25 cellular contexts compared by ENCODE assay signal in the genomic region with DNA sequence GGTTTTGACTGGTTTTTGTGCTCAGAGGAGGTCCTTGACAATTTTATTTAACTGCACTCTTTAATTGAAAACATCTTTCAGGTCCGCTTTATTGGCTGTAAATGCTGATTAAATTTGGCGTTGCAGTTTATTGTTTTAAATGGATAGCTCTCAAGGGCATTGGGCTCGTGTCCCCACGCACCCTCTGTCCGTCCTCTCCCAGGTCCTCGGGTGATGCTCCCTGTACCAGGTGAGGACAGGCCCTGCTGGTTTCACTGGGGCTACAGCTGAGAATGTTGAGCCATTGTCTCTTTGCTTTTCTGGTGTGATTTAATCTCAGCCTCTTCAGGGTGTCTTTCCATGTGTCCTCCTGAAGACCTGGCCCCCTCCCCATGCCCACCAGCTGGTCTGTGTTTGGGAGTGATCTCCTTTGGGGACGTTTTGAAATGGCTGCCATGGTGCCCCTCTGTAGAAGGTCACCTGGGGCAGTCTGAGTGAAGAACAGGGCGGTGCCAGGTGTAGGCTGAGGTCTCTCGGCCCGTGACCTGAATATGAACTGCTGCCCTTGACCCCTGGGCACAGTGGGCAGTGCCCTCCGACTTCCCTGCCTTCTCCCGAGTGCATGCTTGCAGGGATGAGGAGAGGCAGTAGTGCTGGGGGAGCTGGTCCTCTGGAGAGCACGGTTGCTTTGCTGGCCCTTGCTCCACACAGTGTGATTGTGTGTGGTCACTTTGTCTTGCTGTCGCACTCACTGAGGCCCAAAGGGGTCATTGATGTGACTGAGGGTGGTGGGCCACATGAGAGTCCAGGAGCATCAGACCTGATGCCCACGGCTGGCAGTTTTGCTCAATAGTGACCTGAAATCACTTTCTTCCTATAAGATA. TPM values are rescaled to one million over a fixed set of nuclear protein-coding genes. Genes with fewer than 3 reads are reported as not detected.
A peak's percentile ranks its signal among the peaks of the same experiment; 100 is the strongest.
DNase-seq lines count a peak whose midpoint lies in the region; ATAC-seq and TF ChIP-seq lines count a peak whose summit lies in the region.
"Had no signal": no experiment of that assay in that cellular context is flagged by ENCODE, and none has a peak within 500 bp of the region (broad histone marks: within the 10 kb centered on the region; RNA-seq: fewer than 3 reads in every experiment).

No MANE protein-coding gene starts in this region.

- TF ChIP-seq POLR2A in right lobe of liver (IDR thresholded peaks at IDR 0.05): no peak

- H3K36me3 Mint-ChIP-seq in activated naive CD4-positive, alpha-beta T cell treated with anti-CD3 and anti-CD28 coated beads, Interleukin-2, amount 50 U/mL, for 24 hours: peaks cover 27% of the 10 kb centered on the region
- H3K36me3 Mint-ChIP-seq in activated naive CD4-positive, alpha-beta T cell treated with anti-CD3 and anti-CD28 coated beads for 36 hours (ENCODE audit: low read depth): peaks cover 39% of the 10 kb centered on the region
- peaks cover 77% of the 10 kb centered on the region for H3K36me3 Mint-ChIP-seq in endodermal cell (ENCODE audit: low read depth)
- H3K36me3 Mint-ChIP-seq in CD4-positive, alpha-beta T cell (ENCODE audit: low read depth): peaks cover 97% of the 10 kb centered on the region

- H3K4me1 ChIP-seq in endodermal cell (ENCODE audit: control insufficient read depth, insufficient read depth, low read length) (no peaks in the 10 kb centered on the region), right lobe of liver (peaks cover 0 to 28% (median 13%) of the 10 kb centered on the region in 4 donors)
- H3K4me1 ChIP-seq: BLaER1 treated with 17β-estradiol and CSF1 and Interleukin-3, amounts not matched to agents 10 nM and 100 nM; SJCRH30 had no signal

- CTCF ChIA-PET in activated naive CD4-positive, alpha-beta T cell treated with anti-CD3 and anti-CD28 coated beads for 36 hours (lab: Charles Lee): interaction anchor here (1.0 kb wide), 1 partner anchor 13 kb away, joined by 4 read pairs; a partner anchor contains a TSS
- CTCF ChIA-PET in CD4-positive, alpha-beta T cell (lab: Charles Lee): interaction anchor here (2.3 kb wide), 1 partner anchor 15 kb away, joined by 8 read pairs; no protein-coding TSS in a partner anchor

- H3K9me3 ChIP-seq in endodermal cell (ENCODE audit: control insufficient read depth, low read length) (no peaks in the 10 kb centered on the region), right lobe of liver (no peaks in the 10 kb centered on the region)
- H3K9me3 ChIP-seq in CD4-positive, alpha-beta T cell (ENCODE audit: control insufficient read depth, low read length): no peaks in the 10 kb centered on the region
- H3K9me3 ChIP-seq: BLaER1 treated with 17β-estradiol and CSF1 and Interleukin-3, amounts not matched to agents 10 nM and 100 nM; SJCRH30 had no signal

- WGBS in endodermal cell (ENCODE audit: insufficient coverage in 1 of 2, insufficient read length in 1 of 2), 2 experiments: 95 to 98% methylated on average over 7 to 15 of the region's 15 CpGs
- WGBS in right lobe of liver (ENCODE audit: insufficient coverage, low coverage, low lambda C conversion rate, missing lambda C conversion rate): 61% methylated on average over 10 of the region's 15 CpGs

- intact Hi-C loops in activated naive CD4-positive, alpha-beta T cell treated with anti-CD3 and anti-CD28 coated beads for 36 hours (cut with micrococcal nuclease): no loop called here
- intact Hi-C loops in right lobe of liver (cut with DNase I): no loop called here
- intact Hi-C loops in CD4-positive, alpha-beta T cell (cut with DNase I, micrococcal nuclease): no loop called here

- H3K9me3 Mint-ChIP-seq in activated naive CD4-positive, alpha-beta T cell treated with anti-CD3 and anti-CD28 coated beads, Interleukin-2, amount 50 U/mL, for 24 hours: no peaks in the 10 kb centered on the region
- no peaks in the 10 kb centered on the region for H3K9me3 Mint-ChIP-seq in activated naive CD4-positive, alpha-beta T cell treated with anti-CD3 and anti-CD28 coated beads for 36 hours
- no peaks in the 10 kb centered on the region for H3K9me3 Mint-ChIP-seq in endodermal cell
- H3K9me3 Mint-ChIP-seq in CD4-positive, alpha-beta T cell: no peaks in the 10 kb centered on the region
- H3K9me3 Mint-ChIP-seq: CD8-positive, alpha-beta T cell had no signal

- peaks cover 23% of the 10 kb centered on the region for H3K4me1 Mint-ChIP-seq in activated naive CD4-positive, alpha-beta T cell treated with anti-CD3 and anti-CD28 coated beads, Interleukin-2, amount 50 U/mL, for 24 hours
- H3K4me1 Mint-ChIP-seq in activated naive CD4-positive, alpha-beta T cell treated with anti-CD3 and anti-CD28 coated beads for 36 hours (ENCODE audit: low read depth): no peaks in the 10 kb centered on the region
- no peaks in the 10 kb centered on the region for H3K4me1 Mint-ChIP-seq in endodermal cell
- no peaks in the 10 kb centered on the region for H3K4me1 Mint-ChIP-seq in CD4-positive, alpha-beta T cell (ENCODE audit: low read depth)

- H3K4me3 ChIP-seq in endodermal cell (ENCODE audit: low read length): no peak overlapping the region
- H3K4me3 ChIP-seq in right lobe of liver: no peak overlapping the region
- H3K4me3 ChIP-seq: BLaER1 treated with 17β-estradiol and CSF1 and Interleukin-3, amounts not matched to agents 10 nM and 100 nM; PC-9; SJCRH30 had no signal

- no peak overlapping the region for H3K9ac ChIP-seq in endodermal cell (ENCODE audit: extremely low read depth, low read length, poor library complexity, severe bottlenecking)
- H3K9ac ChIP-seq: BLaER1 treated with 17β-estradiol and CSF1 and Interleukin-3, amounts not matched to agents 10 nM and 100 nM had no signal

- POLR2A ChIA-PET in CD4-positive, alpha-beta T cell (lab: Charles Lee): no interaction called here

- H3K27me3 Mint-ChIP-seq in activated naive CD4-positive, alpha-beta T cell treated with anti-CD3 and anti-CD28 coated beads, Interleukin-2, amount 50 U/mL, for 24 hours: no peaks in the 10 kb centered on the region
- no peaks in the 10 kb centered on the region for H3K27me3 Mint-ChIP-seq in activated naive CD4-positive, alpha-beta T cell treated with anti-CD3 and anti-CD28 coated beads for 36 hours (ENCODE audit: low read depth)
- no peaks in the 10 kb centered on the region for H3K27me3 Mint-ChIP-seq in endodermal cell (ENCODE audit: insufficient read depth)
- H3K27me3 Mint-ChIP-seq in CD4-positive, alpha-beta T cell: no peaks in the 10 kb centered on the region

- no peak overlapping the region for H3K27ac ChIP-seq in endodermal cell (ENCODE audit: low read depth, low read length)
- H3K27ac ChIP-seq in right lobe of liver: peak overlapping the region in 1 of 3 donors; percentile 59
- H3K27ac ChIP-seq in CD4-positive, alpha-beta T cell (ENCODE audit: low read depth, low read length): no peak overlapping the region
- H3K27ac ChIP-seq: 22Rv1; BLaER1 treated with 17β-estradiol and CSF1 and Interleukin-3, amounts not matched to agents 10 nM and 100 nM; PC-9; SJCRH30 had no signal

- no peak for TF ChIP-seq CTCF in endodermal cell (conservative IDR thresholded peaks at IDR 0.05)
- no peak for TF ChIP-seq CTCF in right lobe of liver (IDR thresholded peaks at IDR 0.05)
- TF ChIP-seq CTCF in CD4-positive, alpha-beta T cell (IDR thresholded peaks at IDR 0.05): no peak

- peak overlapping the region; percentile 30 for H3K27ac Mint-ChIP-seq in activated naive CD4-positive, alpha-beta T cell treated with anti-CD3 and anti-CD28 coated beads, Interleukin-2, amount 50 U/mL, for 24 hours
- H3K27ac Mint-ChIP-seq in activated naive CD4-positive, alpha-beta T cell treated with anti-CD3 and anti-CD28 coated beads for 36 hours: no peak overlapping the region
- H3K27ac Mint-ChIP-seq in endodermal cell: peak overlapping the region; percentile 10
- H3K27ac Mint-ChIP-seq in CD4-positive, alpha-beta T cell: no peak overlapping the region
- H3K27ac Mint-ChIP-seq: CD8-positive, alpha-beta T cell had no signal

- H3K27me3 ChIP-seq in endodermal cell (ENCODE audit: control insufficient read depth, insufficient read depth, low read length, poor library complexity, severe bottlenecking): no peaks in the 10 kb centered on the region
- H3K27me3 ChIP-seq in right lobe of liver: no peaks in the 10 kb centered on the region
- H3K27me3 ChIP-seq in CD4-positive, alpha-beta T cell (ENCODE audit: control insufficient read depth, insufficient read depth, low read length): no peaks in the 10 kb centered on the region
- H3K27me3 ChIP-seq: BLaER1 treated with 17β-estradiol and CSF1 and Interleukin-3, amounts not matched to agents 10 nM and 100 nM; SJCRH30 had no signal

- no peak overlapping the region for H3K4me3 Mint-ChIP-seq in activated naive CD4-positive, alpha-beta T cell treated with anti-CD3 and anti-CD28 coated beads, Interleukin-2, amount 50 U/mL, for 24 hours
- no peak overlapping the region for H3K4me3 Mint-ChIP-seq in activated naive CD4-positive, alpha-beta T cell treated with anti-CD3 and anti-CD28 coated beads for 36 hours
- no peak overlapping the region for H3K4me3 Mint-ChIP-seq in endodermal cell
- no peak overlapping the region for H3K4me3 Mint-ChIP-seq in CD4-positive, alpha-beta T cell
- H3K4me3 Mint-ChIP-seq: CD8-positive, alpha-beta T cell had no signal

- peaks cover 69% of the 10 kb centered on the region for H3K36me3 ChIP-seq in endodermal cell (ENCODE audit: control insufficient read depth, insufficient read depth, low read length)
- H3K36me3 ChIP-seq in right lobe of liver: peaks cover 0 to 67% (median 26%) of the 10 kb centered on the region in 4 donors

- no peak for DNase-seq in activated naive CD4-positive, alpha-beta T cell treated with anti-CD3 and anti-CD28 coated beads for 36 hours
- DNase-seq in endodermal cell (no peak), right lobe of liver (peak in 1 of 3 donors; percentile 61), OCI-M1 (lab: John Stamatoyannopoulos, UW) (no peak), SIG-M5 (lab: John Stamatoyannopoulos, UW) (no peak)
- no peak for DNase-seq in CD4-positive, alpha-beta T cell
- DNase-seq: ACHN; Calu3; CD8-positive, alpha-beta T cell; DMS153; GOT3; Karpas-422; NCI-H1694; NCI-H2081 treated with DMSO at 0.1 percent for 48 hours; NCI-H446; NCI-H526 treated with DMSO at 0.1 percent for 48 hours; PC-9; RPMI8226; SJCRH30 had no signal

- ATAC-seq in right lobe of liver: peak; percentile 3 to 47 (median 24)
- ATAC-seq in CD4-positive, alpha-beta T cell (ENCODE audit: poor library complexity): no peak
- no peak for ATAC-seq in HG02981 (IDR thresholded peaks at IDR 0.05; ENCODE audit: unreplicated experiment)
- ATAC-seq: CD8-positive, alpha-beta T cell had no signal

RNA-seq across cellular contexts. Expression of a gene that starts 12.5 kb away (rescaled TPM):
- total RNA-seq in activated naive CD4-positive, alpha-beta T cell treated with anti-CD3 and anti-CD28 coated beads for 36 hours: 1 to 10 TPM; 1.1 to 1.7 TPM
- total RNA-seq in endodermal cell: 1 to 10 TPM; 4.0 to 4.1 TPM
- 0.78 TPM for polyA plus RNA-seq in endodermal cell (2013, experiment 1 of 2)
- polyA plus RNA-seq in endodermal cell (2013, experiment 2 of 2): 0.75 TPM
- total RNA-seq in right lobe of liver: 1 to 10 TPM in 1 of 6 experiments, under 1 TPM in 4, not detected in 1; 0.29 to 1.1 (median 0.44) TPM
- 1 to 10 TPM; 6.1 to 6.4 TPM for total RNA-seq in CD4-positive, alpha-beta T cell

RNA-seq across cellular contexts. Expression of a gene that starts 25.9 kb away (rescaled TPM):
- total RNA-seq in activated naive CD4-positive, alpha-beta T cell treated with anti-CD3 and anti-CD28 coated beads for 36 hours: not detected
- total RNA-seq in endodermal cell (1 to 10 TPM; 2.3 to 2.8 TPM), right lobe of liver (1 to 10 TPM; 4.1 to 7.8 (median 5.6) TPM)
- polyA plus RNA-seq in endodermal cell (2013, experiment 1 of 2): 0.57 TPM
- 0.95 TPM for polyA plus RNA-seq in endodermal cell (2013, experiment 2 of 2)
- total RNA-seq in CD4-positive, alpha-beta T cell: not detected
- total RNA-seq: Calu3; CD8-positive, alpha-beta T cell; Daoy; M059J; PC-9 had no signal

RNA-seq across cellular contexts. Expression of a gene that starts 39.5 kb away (rescaled TPM):
- total RNA-seq in activated naive CD4-positive, alpha-beta T cell treated with anti-CD3 and anti-CD28 coated beads for 36 hours: 10 to 100 TPM; 16.7 to 18.2 TPM
- total RNA-seq in endodermal cell (100 to 1,000 TPM in 1 of 2 donors, 10 to 100 TPM in 1; 64.3 to 110 TPM), right lobe of liver (10 to 100 TPM; 14.8 to 45.6 (median 28.6) TPM)
- polyA plus RNA-seq in endodermal cell (2013, experiment 1 of 2): 82.9 TPM
- 77.1 TPM for polyA plus RNA-seq in endodermal cell (2013, experiment 2 of 2)
- 10 to 100 TPM; 28.4 to 29.9 TPM for total RNA-seq in CD4-positive, alpha-beta T cell

RNA-seq across cellular contexts. Expression of a gene that starts 42.6 kb away (rescaled TPM):
- total RNA-seq in activated naive CD4-positive, alpha-beta T cell treated with anti-CD3 and anti-CD28 coated beads for 36 hours: 10 to 100 TPM; 39.4 to 40.2 TPM
- total RNA-seq in endodermal cell: 10 to 100 TPM; 73.3 to 73.9 TPM
- polyA plus RNA-seq in endodermal cell (2013, experiment 1 of 2): 58.8 TPM
- 53.3 TPM for polyA plus RNA-seq in endodermal cell (2013, experiment 2 of 2)
- total RNA-seq in right lobe of liver: 10 to 100 TPM; 21.7 to 28.9 (median 24.4) TPM
- 10 to 100 TPM; 50.6 to 51.3 TPM for total RNA-seq in CD4-positive, alpha-beta T cell

RNA-seq across cellular contexts. Expression of a gene that starts 44.1 kb away (rescaled TPM):
- total RNA-seq in activated naive CD4-positive, alpha-beta T cell treated with anti-CD3 and anti-CD28 coated beads for 36 hours: 10 to 100 TPM; 20.5 to 21.8 TPM
- total RNA-seq in endodermal cell (1 to 10 TPM; 5.6 to 6.0 TPM), right lobe of liver (1 to 10 TPM; 2.7 to 6.7 (median 3.5) TPM)
- 7.2 TPM for polyA plus RNA-seq in endodermal cell (2013, experiment 1 of 2)
- polyA plus RNA-seq in endodermal cell (2013, experiment 2 of 2): 7.0 TPM
- 10 to 100 TPM; 12.0 to 12.1 TPM for total RNA-seq in CD4-positive, alpha-beta T cell
- total RNA-seq: SJCRH30 had no signal

Comparison
In these comparisons a context has a peak if more than half of its experiments do, and no peak if none do; other contexts are left out.
1. H3K27ac Mint-ChIP-seq: peak in activated naive CD4-positive, alpha-beta T cell treated with anti-CD3 and anti-CD28 coated beads, Interleukin-2, amount 50 U/mL, for 24 hours (single experiment) and endodermal cell (single experiment); none in activated naive CD4-positive, alpha-beta T cell treated with anti-CD3 and anti-CD28 coated beads for 36 hours (single experiment) and CD4-positive, alpha-beta T cell (single experiment).
2. ATAC-seq: peak in right lobe of liver (4 of 4); none in CD4-positive, alpha-beta T cell (single experiment) and HG02981 (single experiment).